Comparison of ENCODE assay signal across 8 cellular contexts in the genomic region with DNA sequence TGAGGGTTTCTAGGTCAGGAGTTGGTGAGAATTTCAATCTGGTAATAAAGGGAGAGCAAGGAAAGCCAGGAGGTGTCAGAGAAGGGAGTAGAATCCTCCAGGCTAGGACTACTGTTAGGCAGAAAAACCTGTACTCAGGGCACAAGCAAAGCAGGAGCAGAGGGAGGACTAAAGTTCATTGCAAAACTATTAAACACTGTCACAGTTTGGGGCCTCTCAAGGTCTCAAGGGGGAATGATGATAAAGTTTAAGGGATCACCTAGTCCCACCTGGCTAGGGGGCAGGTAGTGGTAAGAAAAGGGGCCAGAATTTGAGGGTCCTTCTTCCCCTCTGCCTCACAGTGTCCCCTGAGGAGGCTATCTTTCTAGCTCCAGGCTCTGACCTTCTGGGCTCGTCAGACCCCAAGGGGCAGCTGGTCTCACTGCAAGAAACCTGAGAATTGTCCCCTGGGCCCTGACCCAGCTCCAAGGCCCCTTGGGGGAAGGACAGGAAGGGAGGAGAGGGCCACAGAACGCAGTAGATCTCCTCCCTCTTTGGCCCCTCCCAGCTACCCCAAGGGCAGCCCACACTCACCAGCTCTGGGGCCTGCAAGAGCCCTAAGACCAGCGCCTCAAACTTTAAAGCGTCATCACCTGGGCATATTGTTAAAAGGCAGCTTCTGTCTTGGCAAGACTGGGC. TPM values are rescaled to one million over a fixed set of nuclear protein-coding genes. Genes with fewer than 3 reads are reported as not detected.
DNase-seq lines count a peak whose midpoint lies in the region; ATAC-seq and TF ChIP-seq lines count a peak whose summit lies in the region.

No MANE protein-coding gene starts in this region.

- no TSS peak for BruUV-seq in A673 (replicated peaks; lab: Mats Ljungman, UMichigan)

- H3K27ac ChIP-seq in A673 (ENCODE audit: low read depth, low read length, poor library complexity, severe bottlenecking), result no peak overlapping the region
- H3K27ac ChIP-seq in esophagus (ENCODE audit: low read depth in 2 of 2, low read length in 1 of 2), result peak overlapping the region; percentile 86 to 91
- H3K27ac ChIP-seq in neutrophil, result peak overlapping the region; percentile 100

- no peaks in the 10 kb centered on the region for H3K36me3 ChIP-seq in A673 (ENCODE audit: insufficient read depth, low read length, poor library complexity, severe bottlenecking)
- no peaks in the 10 kb centered on the region for H3K36me3 ChIP-seq in esophagus (ENCODE audit: control insufficient read depth in 2 of 2, insufficient read depth in 2 of 2, low read length in 1 of 2)
- H3K36me3 ChIP-seq in neutrophil, result no peaks in the 10 kb centered on the region

- CTCF ChIA-PET in A673 (lab: Charles Lee), result no interaction called here

- H3K9me3 ChIP-seq in A673 (ENCODE audit: low read depth, low read length, poor library complexity, severe bottlenecking), result no peaks in the 10 kb centered on the region
- H3K9me3 ChIP-seq in esophagus (ENCODE audit: control insufficient read depth in 2 of 2, insufficient read depth in 1 of 2, low read depth in 1 of 2, low read length in 1 of 2), result no peaks in the 10 kb centered on the region
- H3K9me3 ChIP-seq in neutrophil, result no peaks in the 10 kb centered on the region

- H3K4me1 ChIP-seq in A673 (ENCODE audit: insufficient read depth, low read length, poor library complexity, severe bottlenecking), result no peaks in the 10 kb centered on the region
- H3K4me1 ChIP-seq in esophagus (ENCODE audit: control insufficient read depth in 2 of 2, insufficient read depth in 2 of 2, low read length in 1 of 2), result peaks cover 9 to 22% of the 10 kb centered on the region in 2 donors
- peaks cover 61 to 70% of the 10 kb centered on the region in 2 experiments for H3K4me1 ChIP-seq in neutrophil (ENCODE audit: control insufficient read depth in 1 of 2, insufficient read depth in 1 of 2, low read depth in 1 of 2, low read length in 1 of 2)

- no peak for TF ChIP-seq CTCF in A673 (conservative IDR thresholded peaks at IDR 0.05; ENCODE audit: low read depth, low read length)
- peak; percentile 12 for TF ChIP-seq CTCF in neutrophil (IDR thresholded peaks at IDR 0.05)

- DNase-seq in A673 (ENCODE audit: low spot score) (no peak), GOT3 (lab: John Stamatoyannopoulos, UW) (no peak), NCI-H2196 treated with DMSO at 0.1 percent for 48 hours (lab: John Stamatoyannopoulos, UW; ENCODE audit: unreplicated experiment) (no peak)

- H3K4me3 ChIP-seq in A673 (ENCODE audit: low read depth, low read length, poor library complexity, severe bottlenecking) (peak overlapping the region; percentile 58), esophagus (ENCODE audit: low read depth in 1 of 2, low read length in 2 of 2) (peak overlapping the region; percentile 77 to 92), neutrophil (ENCODE audit: low read depth in 1 of 2, low read length in 1 of 2) (peak overlapping the region; percentile 82 to 86)

- intact Hi-C loops in A673 (cut with micrococcal nuclease; ENCODE audit: unreplicated experiment), result no loop called here

- H3K27me3 ChIP-seq in A673 (replicated peaks; ENCODE audit: insufficient read depth, low read depth, low read length, poor library complexity) (no peaks in the 10 kb centered on the region), esophagus (ENCODE audit: control insufficient read depth in 1 of 2, insufficient read depth in 2 of 2, low read length in 2 of 2) (no peaks in the 10 kb centered on the region), neutrophil (no peaks in the 10 kb centered on the region)

- WGBS in esophagus, 2 donors, result 19 to 21% methylated on average over 4 of the region's 4 CpGs

- POLR2A ChIA-PET in A673 (lab: Charles Lee; ENCODE audit: low non-redundant PET), result no interaction called here

- ATAC-seq in GM19328 (IDR thresholded peaks at IDR 0.05; ENCODE audit: unreplicated experiment), result peak; percentile 62
- ATAC-seq in HG03342 (IDR thresholded peaks at IDR 0.05; ENCODE audit: unreplicated experiment), result peak; percentile 50
- ATAC-seq in activated CD4-positive, CD25-positive, alpha-beta regulatory T cell treated with anti-CD3 and anti-CD28 coated beads, Interleukin-2, amount 50 U/mL, for 24 hours, result peak; percentile 65 to 67

RNA-seq across cellular contexts. Expression of a gene that starts 1.0 kb away (rescaled TPM):
- total RNA-seq in A673 (2021), result 0.52 TPM in 1 of 2 replicates, not detected in the other
- polyA plus RNA-seq in esophagus, result 10 to 100 TPM; 24.2 to 32.4 TPM

RNA-seq across cellular contexts. Expression of a gene that starts 30.1 kb away (rescaled TPM):
- 3.5 and 4.0 TPM in 2 replicates for total RNA-seq in A673 (2021)
- 10 to 100 TPM; 43.4 to 80.7 TPM for polyA plus RNA-seq in esophagus
